21 cellular contexts compared by ENCODE assay signal in the genomic region with DNA sequence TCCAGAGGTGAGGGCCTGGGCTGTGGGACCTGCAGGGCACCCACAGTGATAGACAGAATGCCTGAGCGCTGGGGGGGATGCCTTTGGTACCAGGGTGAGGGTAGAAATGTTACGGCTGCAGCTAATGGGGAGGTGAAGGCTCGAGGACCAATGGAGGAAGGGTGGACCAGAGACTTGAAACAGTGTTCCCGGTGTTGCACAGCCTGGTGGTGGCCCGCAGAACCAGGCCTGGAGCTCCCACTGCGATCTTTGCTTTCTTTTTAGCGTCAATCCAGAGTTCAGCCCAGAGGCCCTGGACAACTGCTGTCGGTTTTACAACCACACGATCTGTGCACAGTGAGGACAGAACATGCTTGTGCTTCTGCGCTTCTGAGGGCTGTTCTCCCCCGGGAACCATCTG.
"Had no signal": no experiment of that assay in that cellular context is flagged by ENCODE, and none has a peak within 500 bp of the region (broad histone marks: within the 10 kb centered on the region; RNA-seq: fewer than 3 reads in every experiment).

No MANE protein-coding gene starts in this region.

- DNase-seq: activated CD4-positive, alpha-beta T cell treated with anti-CD3 and anti-CD28 coated beads for 4 hours; activated CD8-positive, alpha-beta memory T cell treated with anti-CD3 and anti-CD28 coated beads, Interleukin-2, amount 50 U/mL, for 4 hours; activated CD8-positive, alpha-beta T cell treated with anti-CD3 and anti-CD28 coated beads for 36 hours; activated naive CD4-positive, alpha-beta T cell treated with anti-CD3 and anti-CD28 coated beads, Interleukin-2, amount 50 U/mL, for 16 hours; activated naive CD8-positive, alpha-beta T cell treated with anti-CD3 and anti-CD28 coated beads, Interleukin-2, amount 10 ng/mL, durations not matched to agents 7 days and 5 days; activated T-cell treated with anti-CD3 and anti-CD28 coated beads, Interleukin-2, amount 50 U/mL, for 72 hours; adrenal gland; anterior cingulate cortex; caudate nucleus; KG1; NCI-H1048; NCI-H1417; NCI-H1930; NCI-H2107; NCI-H345; NCI-H510A; PC-3; T-helper 1 cell had no signal

- H3K36me3 ChIP-seq: adrenal gland had no signal

- H3K27ac Mint-ChIP-seq: activated CD8-positive, alpha-beta T cell treated with anti-CD3 and anti-CD28 coated beads for 36 hours; activated naive CD8-positive, alpha-beta T cell treated with anti-CD3 and anti-CD28 coated beads, Interleukin-2, amount 10 ng/mL, durations not matched to agents 7 days and 5 days; activated T-cell treated with anti-CD3 and anti-CD28 coated beads, Interleukin-2, amount 50 U/mL, for 72 hours; activated T-helper 2 cell treated with anti-CD3 and anti-CD28 coated beads, Interferon-gamma antibody, Interleukin-2, Interleukin-4, amounts not matched to agents 10 μg/mL and 5 μg/mL and 100 μg/mL, durations not matched to agents 14 hours and 24 hours and 36 hours had no signal

- H3K27ac ChIP-seq: adrenal gland, SK-N-MC had no signal

- H3K4me3 Mint-ChIP-seq: activated CD8-positive, alpha-beta T cell treated with anti-CD3 and anti-CD28 coated beads for 36 hours; activated naive CD8-positive, alpha-beta T cell treated with anti-CD3 and anti-CD28 coated beads, Interleukin-2, amount 10 ng/mL, durations not matched to agents 7 days and 5 days; activated T-cell treated with anti-CD3 and anti-CD28 coated beads, Interleukin-2, amount 50 U/mL, for 72 hours had no signal

- H3K9me3 Mint-ChIP-seq: activated CD8-positive, alpha-beta T cell treated with anti-CD3 and anti-CD28 coated beads for 36 hours; activated naive CD8-positive, alpha-beta T cell treated with anti-CD3 and anti-CD28 coated beads, Interleukin-2, amount 10 ng/mL, durations not matched to agents 7 days and 5 days; activated T-cell treated with anti-CD3 and anti-CD28 coated beads, Interleukin-2, amount 50 U/mL, for 72 hours; activated T-helper 2 cell treated with anti-CD3 and anti-CD28 coated beads, Interferon-gamma antibody, Interleukin-2, Interleukin-4, amounts not matched to agents 10 μg/mL and 5 μg/mL and 100 μg/mL, durations not matched to agents 14 hours and 24 hours and 36 hours had no signal

- H3K9me3 ChIP-seq: adrenal gland had no signal

- H3K4me3 ChIP-seq: adrenal gland, SK-N-MC had no signal

- H3K27me3 ChIP-seq: adrenal gland had no signal

- H3K36me3 Mint-ChIP-seq: activated naive CD8-positive, alpha-beta T cell treated with anti-CD3 and anti-CD28 coated beads, Interleukin-2, amount 10 ng/mL, durations not matched to agents 7 days and 5 days had no signal

- ATAC-seq: activated CD4-positive, CD25-positive, alpha-beta regulatory T cell treated with anti-CD3 and anti-CD28 coated beads, Interleukin-2, amount 50 U/mL, for 24 hours; activated CD8-positive, alpha-beta T cell treated with anti-CD3 and anti-CD28 coated beads for 36 hours; activated T-cell treated with anti-CD3 and anti-CD28 coated beads, Interleukin-2, amount 50 U/mL, for 72 hours; PC-3 had no signal
